In genomic region chr16:66961065-66961744, GRCh38 we compare ENCODE assay signal across 8 cellular contexts. TPM values are rescaled to one million over a fixed set of nuclear protein-coding genes. Genes with fewer than 3 reads are reported as not detected.
DNase-seq lines count a peak whose midpoint lies in the region; ATAC-seq and TF ChIP-seq lines count a peak whose summit lies in the region.

A gene with protein sequence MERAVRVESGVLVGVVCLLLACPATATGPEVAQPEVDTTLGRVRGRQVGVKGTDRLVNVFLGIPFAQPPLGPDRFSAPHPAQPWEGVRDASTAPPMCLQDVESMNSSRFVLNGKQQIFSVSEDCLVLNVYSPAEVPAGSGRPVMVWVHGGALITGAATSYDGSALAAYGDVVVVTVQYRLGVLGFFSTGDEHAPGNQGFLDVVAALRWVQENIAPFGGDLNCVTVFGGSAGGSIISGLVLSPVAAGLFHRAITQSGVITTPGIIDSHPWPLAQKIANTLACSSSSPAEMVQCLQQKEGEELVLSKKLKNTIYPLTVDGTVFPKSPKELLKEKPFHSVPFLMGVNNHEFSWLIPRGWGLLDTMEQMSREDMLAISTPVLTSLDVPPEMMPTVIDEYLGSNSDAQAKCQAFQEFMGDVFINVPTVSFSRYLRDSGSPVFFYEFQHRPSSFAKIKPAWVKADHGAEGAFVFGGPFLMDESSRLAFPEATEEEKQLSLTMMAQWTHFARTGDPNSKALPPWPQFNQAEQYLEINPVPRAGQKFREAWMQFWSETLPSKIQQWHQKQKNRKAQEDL (plus strand): TSS chr16:66961266. CDS start chr16:66961308, 42 bp downstream.

- peaks cover 15% of the 10 kb centered on the region for H3K4me1 Mint-ChIP-seq in brain

- DNase-seq in GOT3 (lab: John Stamatoyannopoulos, UW), result peak; percentile 24
- peak; percentile 90 for DNase-seq in NAMALWA (ENCODE audit: low spot score)
- peak; percentile 34 for DNase-seq in T follicular helper cell (ENCODE audit: low read depth)
- peak; percentile 74 for DNase-seq in iris pigment epithelial cell (ENCODE audit: low read depth)
- DNase-seq in stimulated activated CD4-positive, alpha-beta T cell treated with anti-CD3 and anti-CD28 coated beads, Interleukin-2, amount 100 ng/mL, for 4 hours (ENCODE audit: low read depth), result peak; percentile 37

- no peaks in the 10 kb centered on the region for H3K9me3 ChIP-seq in ES-I3 (ENCODE audit: control insufficient read depth, insufficient read depth, low read length)

- TF ChIP-seq CTCF in brain (conservative IDR thresholded peaks at IDR 0.05), result peak; percentile 58 to 80

- H3K36me3 ChIP-seq in ES-I3 (ENCODE audit: insufficient read depth, low read length), result no peaks in the 10 kb centered on the region

- peaks cover 0 to 1% (median 0%) of the 10 kb centered on the region in 5 experiments for H3K9me3 Mint-ChIP-seq in brain

- no peaks in the 10 kb centered on the region for H3K36me3 Mint-ChIP-seq in brain

- peaks cover 35% of the 10 kb centered on the region for H3K27me3 Mint-ChIP-seq in brain

- no peaks in the 10 kb centered on the region for H3K4me1 ChIP-seq in ES-I3 (ENCODE audit: insufficient read depth, low read length)

- peak within 1 kb of the TSS; percentile 41 for H3K9ac ChIP-seq in ES-I3 (ENCODE audit: low read depth, low read length)

- H3K4me3 Mint-ChIP-seq in brain, result peak within 1 kb of the TSS; percentile 70 to 85 (median 77)

- ATAC-seq in HG02840 (IDR thresholded peaks at IDR 0.05; ENCODE audit: low FRiP score, unreplicated experiment), result no peak

- H3K27ac Mint-ChIP-seq in brain, result peak within 1 kb of the TSS; percentile 41 to 99 (median 76)

RNA-seq across cellular contexts. Expression of the gene that starts here (rescaled TPM):
- 0.93 TPM for polyA plus RNA-seq in brain (ENCODE audit: insufficient read depth, low read depth, low replicate concordance)

Comparison
In these comparisons a context has a peak if more than half of its experiments do, and no peak if none do; other contexts are left out.
1. DNase-seq: peak in every context shown above with its lines; median percentile 90 in NAMALWA; 74 in iris pigment epithelial cell; 37 in stimulated activated CD4-positive, alpha-beta T cell treated with anti-CD3 and anti-CD28 coated beads, Interleukin-2, amount 100 ng/mL, for 4 hours; 34 in T follicular helper cell; 24 in GOT3.